20 cellular contexts compared by ENCODE assay signal in the genomic region with DNA sequence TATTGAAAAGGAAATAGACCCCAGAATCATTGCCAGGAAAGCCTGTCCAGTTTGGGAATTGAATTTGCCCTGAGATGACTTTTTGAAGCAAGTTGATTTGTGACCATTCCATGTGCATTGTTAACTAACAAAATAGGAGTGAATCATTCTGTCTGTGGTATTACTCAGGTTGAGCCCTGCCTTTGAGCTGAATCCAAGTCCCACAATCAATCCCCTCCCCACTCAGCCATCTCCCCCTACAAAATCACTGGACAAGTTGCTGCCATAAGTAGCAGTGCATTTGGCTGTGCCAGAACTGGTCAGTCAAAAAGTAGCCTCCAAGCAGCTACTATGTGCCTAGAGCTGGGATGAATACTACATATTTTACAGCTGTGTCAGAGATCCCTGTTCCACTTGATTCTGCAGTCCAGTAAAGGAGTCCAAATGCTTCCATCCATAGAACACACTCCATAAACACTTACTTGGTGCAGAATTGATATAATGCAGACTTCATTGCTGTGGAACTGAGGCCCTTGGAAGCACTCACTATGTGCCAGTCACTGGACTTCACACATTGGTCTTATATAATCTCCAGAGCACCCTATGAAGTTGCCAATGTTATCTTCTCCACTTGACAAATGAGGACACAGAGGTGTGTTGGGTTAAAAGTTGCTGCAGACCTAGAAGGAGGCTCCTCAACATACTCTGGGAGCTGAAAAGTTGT.
DNase-seq lines count a peak whose midpoint lies in the region; ATAC-seq, FAIRE-seq and TF ChIP-seq lines count a peak whose summit lies in the region.
"Had no signal": no experiment of that assay in that cellular context is flagged by ENCODE, and none has a peak within 500 bp of the region (broad histone marks: within the 10 kb centered on the region; RNA-seq: fewer than 3 reads in every experiment).

No MANE protein-coding gene starts in this region.

- no peak for DNase-seq in SK-N-SH
- DNase-seq in RKO (ENCODE audit: low spot score): peak; percentile 34
- peak; percentile 52 for DNase-seq in epithelial cell of esophagus (ENCODE audit: low read depth)
- DNase-seq in sigmoid colon: no peak
- DNase-seq in GM12891 (ENCODE audit: insufficient read length, low spot score): no peak
- no peak for DNase-seq in NAMALWA (ENCODE audit: low spot score)
- DNase-seq in activated T-cell treated with anti-CD3 and anti-CD28 coated beads, Interleukin-2, amount 50 U/mL, for 1 hour: no peak
- DNase-seq: activated CD8-positive, alpha-beta T cell treated with anti-CD3 and anti-CD28 coated beads, Interleukin-2, amount 10 ng/mL, durations not matched to agents 7 days and 5 days; activated naive CD4-positive, alpha-beta T cell treated with anti-CD3 and anti-CD28 coated beads, Interleukin-2, amount 10 ng/mL, durations not matched to agents 7 days and 5 days; activated T-cell treated with anti-CD3 and anti-CD28 coated beads, Interleukin-2, amount 50 U/mL, for 48 hours; aorta; C1 segment of cervical spinal cord; endodermal cell; foreskin melanocyte; left cardiac atrium; NCI-H526; stimulated activated CD4-positive, alpha-beta T cell treated with anti-CD3 and anti-CD28 coated beads, Interleukin-4, amount 100 ng/mL, for 24 hours had no signal

- CTCF ChIA-PET in SK-N-SH (lab: Yijun Ruan, JAX): no interaction called here

- TF ChIP-seq EP300 in SK-N-SH (IDR thresholded peaks at IDR 0.05; ENCODE audit: borderline replicate concordance in 1 of 2, low read depth in 1 of 2, low read length in 1 of 2): no peak
- peak in 1 of 4 donors; percentile 17 for TF ChIP-seq EP300 in sigmoid colon (IDR thresholded peaks at IDR 0.05)

- no peaks in the 10 kb centered on the region for H4K20me1 ChIP-seq in SK-N-SH (ENCODE audit: insufficient read depth)

- H3K4me3 ChIP-seq in SK-N-SH (ENCODE audit: low read depth in 2 of 2, low read length in 1 of 2) (no peak overlapping the region), epithelial cell of esophagus (ENCODE audit: low read length) (no peak overlapping the region), sigmoid colon (no peak overlapping the region)
- H3K4me3 ChIP-seq: prostate gland had no signal

- H3K27me3 ChIP-seq in SK-N-SH (ENCODE audit: insufficient read depth) (no peaks in the 10 kb centered on the region), sigmoid colon (no peaks in the 10 kb centered on the region)

- no peak overlapping the region for H2AFZ ChIP-seq in SK-N-SH (ENCODE audit: low read depth)

- no peaks in the 10 kb centered on the region for H3K79me2 ChIP-seq in SK-N-SH (ENCODE audit: insufficient read depth)

- no peak overlapping the region; the same call in 1 of the 2 replicates for H3K4me2 ChIP-seq in SK-N-SH

- TF ChIP-seq CTCF in SK-N-SH (IDR thresholded peaks at IDR 0.05) (no peak), epithelial cell of esophagus (IDR thresholded peaks at IDR 0.05; ENCODE audit: insufficient read depth, low read depth, low read length, missing control alignments) (no peak), sigmoid colon (IDR thresholded peaks at IDR 0.05) (no peak)

- H3K36me3 ChIP-seq in SK-N-SH (replicated peaks in 1 of 2; ENCODE audit: control insufficient read depth in 1 of 2, insufficient read depth in 2 of 2, low read length in 1 of 2) (peaks cover 22 to 50% of the 10 kb centered on the region in 2 experiments), sigmoid colon (no peaks in the 10 kb centered on the region)
- H3K36me3 ChIP-seq: prostate gland had no signal

- H3F3A ChIP-seq in SK-N-SH (replicated peaks; ENCODE audit: insufficient read depth): no peaks in the 10 kb centered on the region

- H3K9ac ChIP-seq in SK-N-SH: no peak overlapping the region

- H3K27ac ChIP-seq in SK-N-SH (ENCODE audit: low read depth in 2 of 2, low read length in 1 of 2): no peak overlapping the region
- H3K27ac ChIP-seq in sigmoid colon: peak overlapping the region in 3 of 4 donors; percentile 12 to 66 (median 58)
- H3K27ac ChIP-seq: 22Rv1, prostate gland had no signal

- POLR2A ChIA-PET in SK-N-SH (lab: Yijun Ruan, JAX): no interaction called here

- ATAC-seq in SK-N-SH treated with all-trans-retinoic acid at 6 μM for 48 hours: no peak; the same call in 2 of the 3 replicates
- ATAC-seq: activated CD8-positive, alpha-beta T cell treated with anti-CD3 and anti-CD28 coated beads, Interleukin-2, amount 10 ng/mL, durations not matched to agents 7 days and 5 days; left cardiac atrium had no signal

- peaks cover 0 to 5% of the 10 kb centered on the region in 2 experiments; a peak in 1 of 4 replicates for H3K4me1 ChIP-seq in SK-N-SH (ENCODE audit: control insufficient read depth in 1 of 2, insufficient read depth in 2 of 2, low read depth in 1 of 2, low read length in 1 of 2)
- peaks cover 0 to 57% (median 35%) of the 10 kb centered on the region in 4 donors for H3K4me1 ChIP-seq in sigmoid colon
- H3K4me1 ChIP-seq: prostate gland had no signal

- TF ChIP-seq POLR2A in sigmoid colon (IDR thresholded peaks at IDR 0.05): no peak
- no peak for TF ChIP-seq POLR2A in GM12891 (IDR thresholded peaks at IDR 0.05; ENCODE audit: low read depth, low read length)

- H3K9me3 ChIP-seq in SK-N-SH (no peaks in the 10 kb centered on the region), sigmoid colon (no peaks in the 10 kb centered on the region)
- H3K9me3 ChIP-seq: prostate gland had no signal

- no peak for FAIRE-seq in GM12891 (lab: Jason Lieb, UNC)

- intact Hi-C loops in sigmoid colon (cut with DNase I): loop anchor here (10.0 kb wide), 1 partner anchor 94 kb away; a partner anchor contains a TSS

- no peaks in the 10 kb centered on the region for H3K9me2 ChIP-seq in SK-N-SH

- no peak for TF ChIP-seq RAD21 in SK-N-SH (IDR thresholded peaks at IDR 0.05; ENCODE audit: low read length)

TF ChIP-seq in SK-N-SH, 30 proteins besides CTCF, POLR2A, EP300 and RAD21 (continues in another document):
- TF ChIP-seq RXRA (IDR thresholded peaks at IDR 0.05; ENCODE audit: borderline replicate concordance, low read depth): no peak
- TF ChIP-seq TEAD4 (IDR thresholded peaks at IDR 0.05; ENCODE audit: borderline replicate concordance, insufficient read depth): no peak
- peak; percentile 8; the same call in 1 of the 2 replicates for TF ChIP-seq FOSL2 (IDR thresholded peaks at IDR 0.05; ENCODE audit: borderline replicate concordance, low read depth)
- TF ChIP-seq, protein P1, sequence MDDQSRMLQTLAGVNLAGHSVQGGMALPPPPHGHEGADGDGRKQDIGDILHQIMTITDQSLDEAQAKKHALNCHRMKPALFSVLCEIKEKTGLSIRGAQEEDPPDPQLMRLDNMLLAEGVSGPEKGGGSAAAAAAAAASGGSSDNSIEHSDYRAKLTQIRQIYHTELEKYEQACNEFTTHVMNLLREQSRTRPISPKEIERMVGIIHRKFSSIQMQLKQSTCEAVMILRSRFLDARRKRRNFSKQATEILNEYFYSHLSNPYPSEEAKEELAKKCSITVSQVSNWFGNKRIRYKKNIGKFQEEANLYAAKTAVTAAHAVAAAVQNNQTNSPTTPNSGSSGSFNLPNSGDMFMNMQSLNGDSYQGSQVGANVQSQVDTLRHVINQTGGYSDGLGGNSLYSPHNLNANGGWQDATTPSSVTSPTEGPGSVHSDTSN (IDR thresholded peaks at IDR 0.05): peak; percentile 57
- TF ChIP-seq RCOR1 (IDR thresholded peaks at IDR 0.05; ENCODE audit: low read length): no peak
- TF ChIP-seq RFX5 (IDR thresholded peaks at IDR 0.05; ENCODE audit: low read length): no peak
- no peak for TF ChIP-seq MEF2A (IDR thresholded peaks at IDR 0.05; ENCODE audit: borderline replicate concordance, low read depth)

TF ChIP-seq in SK-N-SH treated with all-trans-retinoic acid at 6 μM for 48 hours, 23 proteins besides CTCF, POLR2A, EP300 and RAD21 (continues in another document):
- TF ChIP-seq SNAI2 (CRISPR knock-in tag; IDR thresholded peaks at IDR 0.05): no peak
- no peak for TF ChIP-seq ESRRG (CRISPR knock-in tag; IDR thresholded peaks at IDR 0.05)
- TF ChIP-seq ZNF70 (CRISPR knock-in tag; IDR thresholded peaks at IDR 0.05): no peak
- TF ChIP-seq ARNTL (CRISPR knock-in tag; IDR thresholded peaks at IDR 0.05; ENCODE audit: borderline replicate concordance, low read depth): no peak
- no peak for TF ChIP-seq ZFP3 (CRISPR knock-in tag; IDR thresholded peaks at IDR 0.05)
- TF ChIP-seq, protein P2, sequence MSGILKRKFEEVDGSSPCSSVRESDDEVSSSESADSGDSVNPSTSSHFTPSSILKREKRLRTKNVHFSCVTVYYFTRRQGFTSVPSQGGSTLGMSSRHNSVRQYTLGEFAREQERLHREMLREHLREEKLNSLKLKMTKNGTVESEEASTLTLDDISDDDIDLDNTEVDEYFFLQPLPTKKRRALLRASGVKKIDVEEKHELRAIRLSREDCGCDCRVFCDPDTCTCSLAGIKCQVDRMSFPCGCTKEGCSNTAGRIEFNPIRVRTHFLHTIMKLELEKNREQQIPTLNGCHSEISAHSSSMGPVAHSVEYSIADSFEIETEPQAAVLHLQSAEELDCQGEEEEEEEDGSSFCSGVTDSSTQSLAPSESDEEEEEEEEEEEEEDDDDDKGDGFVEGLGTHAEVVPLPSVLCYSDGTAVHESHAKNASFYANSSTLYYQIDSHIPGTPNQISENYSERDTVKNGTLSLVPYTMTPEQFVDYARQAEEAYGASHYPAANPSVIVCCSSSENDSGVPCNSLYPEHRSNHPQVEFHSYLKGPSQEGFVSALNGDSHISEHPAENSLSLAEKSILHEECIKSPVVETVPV (CRISPR knock-in tag; IDR thresholded peaks at IDR 0.05): no peak

TF ChIP-seq in GM12891, 5 proteins besides CTCF, POLR2A, EP300 and RAD21:
- no peak for TF ChIP-seq SPI1 (IDR thresholded peaks at IDR 0.05; ENCODE audit: low read depth, low read length)

Comparison
In these comparisons a context has a peak if more than half of its experiments do, and no peak if none do; other contexts are left out.
1. DNase-seq: peak in RKO (single experiment) and epithelial cell of esophagus (single experiment); none in SK-N-SH (single experiment), sigmoid colon (single experiment), GM12891 (single experiment), NAMALWA (single experiment) and activated T-cell treated with anti-CD3 and anti-CD28 coated beads, Interleukin-2, amount 50 U/mL, for 1 hour (single experiment).
2. H3K27ac ChIP-seq: peak in sigmoid colon (3 of 4); none in SK-N-SH (0 of 2).